In genomic region chr9:127424669-127424986, GRCh38 we compare ENCODE assay signal across 8 cellular contexts. TPM values are rescaled to one million over a fixed set of nuclear protein-coding genes. Genes with fewer than 3 reads are reported as not detected.
DNase-seq lines count a peak whose midpoint lies in the region; ATAC-seq and TF ChIP-seq lines count a peak whose summit lies in the region.

No MANE protein-coding gene starts in this region.

- H3K4me1 ChIP-seq in rectal smooth muscle tissue (ENCODE audit: control insufficient read depth, insufficient read depth, low read length), result peaks cover 21% of the 10 kb centered on the region

- H3K27me3 ChIP-seq in rectal smooth muscle tissue (ENCODE audit: control insufficient read depth, insufficient read depth, low read length), result no peaks in the 10 kb centered on the region

- no peaks in the 10 kb centered on the region for H3K36me3 ChIP-seq in rectal smooth muscle tissue (ENCODE audit: control insufficient read depth, insufficient read depth, low read length)

- H3K27ac Mint-ChIP-seq in activated CD4-positive, alpha-beta T cell treated with anti-CD3 and anti-CD28 coated beads, Interleukin-2, amount 10 ng/mL, durations not matched to agents 24 days and 14 days, result peak overlapping the region; percentile 94

- H3K36me3 Mint-ChIP-seq in activated CD4-positive, alpha-beta T cell treated with anti-CD3 and anti-CD28 coated beads, Interleukin-2, amount 10 ng/mL, durations not matched to agents 24 days and 14 days (ENCODE audit: low read depth), result peaks cover 36% of the 10 kb centered on the region

- no peaks in the 10 kb centered on the region for H3K9me3 Mint-ChIP-seq in activated CD4-positive, alpha-beta T cell treated with anti-CD3 and anti-CD28 coated beads, Interleukin-2, amount 10 ng/mL, durations not matched to agents 24 days and 14 days

- H3K9ac ChIP-seq in rectal smooth muscle tissue (ENCODE audit: low read length), result peak overlapping the region; percentile 89

- TF ChIP-seq CTCF in fibroblast of villous mesenchyme (IDR thresholded peaks at IDR 0.05; ENCODE audit: insufficient read depth, low read depth, low read length), result no peak

- no peak for DNase-seq in activated CD4-positive, alpha-beta T cell treated with anti-CD3 and anti-CD28 coated beads, Interleukin-2, amount 10 ng/mL, durations not matched to agents 24 days and 14 days
- no peak for DNase-seq in fibroblast of villous mesenchyme (ENCODE audit: low read depth)
- DNase-seq in D341Med (ENCODE audit: low spot score), result no peak
- DNase-seq in retina, result no peak

- peak overlapping the region; percentile 82 for H3K27ac ChIP-seq in rectal smooth muscle tissue (ENCODE audit: low read depth, low read length)

- H3K4me1 Mint-ChIP-seq in activated CD4-positive, alpha-beta T cell treated with anti-CD3 and anti-CD28 coated beads, Interleukin-2, amount 10 ng/mL, durations not matched to agents 24 days and 14 days, result peaks cover 43% of the 10 kb centered on the region

- peak overlapping the region; percentile 99 for H3K4me3 Mint-ChIP-seq in activated CD4-positive, alpha-beta T cell treated with anti-CD3 and anti-CD28 coated beads, Interleukin-2, amount 10 ng/mL, durations not matched to agents 24 days and 14 days

- intact Hi-C loops in activated CD4-positive, alpha-beta T cell treated with anti-CD3 and anti-CD28 coated beads, Interleukin-2, amount 10 ng/mL, durations not matched to agents 24 days and 14 days (cut with micrococcal nuclease), result loop anchor here (1.0 to 2.0 kb wide), 2 partner anchors 27 to 28 kb away; partner anchors contain the start of genes LRSAM1, RPL12 and SLC2A8

- peak overlapping the region; percentile 97 for H3K4me3 ChIP-seq in fibroblast of villous mesenchyme (ENCODE audit: low read depth, low read length)
- peak overlapping the region; percentile 100 for H3K4me3 ChIP-seq in rectal smooth muscle tissue (ENCODE audit: low read length)

- no peaks in the 10 kb centered on the region for H3K27me3 Mint-ChIP-seq in activated CD4-positive, alpha-beta T cell treated with anti-CD3 and anti-CD28 coated beads, Interleukin-2, amount 10 ng/mL, durations not matched to agents 24 days and 14 days

- ATAC-seq in GM18517 (IDR thresholded peaks at IDR 0.05; ENCODE audit: unreplicated experiment) (peak; percentile 26), HG03196 (IDR thresholded peaks at IDR 0.05; ENCODE audit: unreplicated experiment) (peak; percentile 19), GM21515 (IDR thresholded peaks at IDR 0.05; ENCODE audit: unreplicated experiment) (no peak)

RNA-seq across cellular contexts. Expression of gene ZNF79, which starts 0.4 kb away (rescaled TPM):
- total RNA-seq in activated CD4-positive, alpha-beta T cell treated with anti-CD3 and anti-CD28 coated beads, Interleukin-2, amount 10 ng/mL, durations not matched to agents 24 days and 14 days, result 17.2 and 17.3 TPM in 2 replicates
- total RNA-seq in fibroblast of villous mesenchyme, result 10.6 and 12.5 TPM in 2 replicates

RNA-seq across cellular contexts. Expression of gene RPL12, which starts 26.6 kb away (rescaled TPM):
- 1,245 and 1,252 TPM in 2 replicates for total RNA-seq in activated CD4-positive, alpha-beta T cell treated with anti-CD3 and anti-CD28 coated beads, Interleukin-2, amount 10 ng/mL, durations not matched to agents 24 days and 14 days
- total RNA-seq in fibroblast of villous mesenchyme, result 798 and 844 TPM in 2 replicates

RNA-seq across cellular contexts. Expression of gene LRSAM1, which starts 26.7 kb away (rescaled TPM):
- 24.6 and 26.4 TPM in 2 replicates for total RNA-seq in activated CD4-positive, alpha-beta T cell treated with anti-CD3 and anti-CD28 coated beads, Interleukin-2, amount 10 ng/mL, durations not matched to agents 24 days and 14 days
- total RNA-seq in fibroblast of villous mesenchyme, result 12.5 and 20.0 TPM in 2 replicates

RNA-seq across cellular contexts. Expression of gene SLC2A8, which starts 27.7 kb away (rescaled TPM):
- total RNA-seq in activated CD4-positive, alpha-beta T cell treated with anti-CD3 and anti-CD28 coated beads, Interleukin-2, amount 10 ng/mL, durations not matched to agents 24 days and 14 days, result 3.9 and 5.8 TPM in 2 replicates
- total RNA-seq in fibroblast of villous mesenchyme, result 8.2 and 9.3 TPM in 2 replicates
